14 cellular contexts compared by ENCODE assay signal in the genomic region with DNA sequence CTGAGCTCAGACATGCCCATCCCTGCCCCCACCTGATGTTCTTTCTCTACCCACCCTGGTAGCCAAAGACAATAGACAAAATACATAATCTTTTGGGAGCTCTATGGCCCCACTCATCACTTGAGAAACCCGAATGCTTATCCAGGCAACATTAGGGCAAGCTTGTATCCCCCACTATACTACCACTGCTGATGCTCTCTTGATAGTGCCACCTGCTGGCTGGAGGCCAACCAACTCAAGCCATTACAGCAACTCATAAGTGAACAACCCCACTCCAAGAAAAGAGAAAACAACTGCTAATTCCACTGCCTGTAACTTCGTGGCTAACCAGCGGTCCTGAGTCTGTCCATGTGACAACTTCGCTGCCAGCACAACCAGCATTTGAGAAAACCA.
DNase-seq lines count a peak whose midpoint lies in the region; ATAC-seq, FAIRE-seq and TF ChIP-seq lines count a peak whose summit lies in the region.
"Had no signal": no experiment of that assay in that cellular context is flagged by ENCODE, and none has a peak within 500 bp of the region (broad histone marks: within the 10 kb centered on the region; RNA-seq: fewer than 3 reads in every experiment).

No MANE protein-coding gene starts in this region.

- H3K79me2 ChIP-seq in Loucy (ENCODE audit: insufficient read depth, low read length) (no peaks in the 10 kb centered on the region), H1 (ENCODE audit: control insufficient read depth in 1 of 2, insufficient read depth in 2 of 2, low read length in 2 of 2) (no peaks in the 10 kb centered on the region)

- H3F3A ChIP-seq in Loucy (ENCODE audit: low read depth), result no peaks in the 10 kb centered on the region

- H3K4me3 ChIP-seq in A673 (ENCODE audit: low read depth, low read length, poor library complexity, severe bottlenecking) (no peak overlapping the region), Loucy (ENCODE audit: low read length, poor library complexity, severe bottlenecking) (no peak overlapping the region), H1 (ENCODE audit: extremely low read depth in 1 of 4, insufficient read depth in 2 of 4, low read depth in 3 of 4, low read length in 4 of 4) (no peak overlapping the region)
- H3K4me3 ChIP-seq in BLaER1 treated with 17β-estradiol and CSF1 and Interleukin-3, amounts not matched to agents 10 nM and 100 nM, result no peak overlapping the region
- H3K4me3 ChIP-seq: PC-9, tibial nerve had no signal

- DNase-seq in A673 (ENCODE audit: low spot score) (no peak), H1 (ENCODE audit: low read depth in 1 of 2, low spot score in 2 of 2) (no peak), HPDE6-E6E7 (ENCODE audit: extremely low spot score) (no peak), dedifferentiated amniotic fluid mesenchymal stem cell (ENCODE audit: extremely low spot score) (no peak)
- DNase-seq: DMS53, left ventricle myocardium superior, MV-4-11, NCI-H524 had no signal

- H2AFZ ChIP-seq in Loucy (ENCODE audit: low read length), result peak overlapping the region; percentile 97
- no peak overlapping the region for H2AFZ ChIP-seq in H1 (ENCODE audit: low read length)
- H2AFZ ChIP-seq: PC-9 had no signal

- H3K23me2 ChIP-seq in H1 (ENCODE audit: low read depth, low read length), result no peaks in the 10 kb centered on the region; the same call in 1 of the 2 replicates

- H2BK120ac ChIP-seq in H1 (replicated peaks; ENCODE audit: low read depth, low read length), result no peak overlapping the region

- H2BK15ac ChIP-seq in H1 (ENCODE audit: low read length), result no peak overlapping the region

- H3K23ac ChIP-seq in H1 (ENCODE audit: insufficient read length), result no peak overlapping the region

- H3K79me1 ChIP-seq in H1 (ENCODE audit: low read depth, low read length), result no peaks in the 10 kb centered on the region

- H3K27ac ChIP-seq in A673 (ENCODE audit: low read depth, low read length, poor library complexity, severe bottlenecking) (no peak overlapping the region), H1 (ENCODE audit: low read depth, low read length) (no peak overlapping the region)
- peak overlapping the region in 3 of 11 experiments; percentile 1 to 43 (median 38); a peak in 1 of 22 replicates for H3K27ac ChIP-seq in BLaER1 treated with 17β-estradiol and CSF1 and Interleukin-3, amounts not matched to agents 10 nM and 100 nM
- H3K27ac ChIP-seq: PC-9, tibial nerve had no signal

- H3K27me3 ChIP-seq in A673 (replicated peaks; ENCODE audit: insufficient read depth, low read depth, low read length, poor library complexity), result no peaks in the 10 kb centered on the region
- H3K27me3 ChIP-seq in BLaER1 treated with 17β-estradiol and CSF1 and Interleukin-3, amounts not matched to agents 10 nM and 100 nM, result no peaks in the 10 kb centered on the region; a peak in 1 of 22 replicates
- H3K27me3 ChIP-seq in Loucy (ENCODE audit: insufficient read depth, low read length, poor library complexity, severe bottlenecking), result no peaks in the 10 kb centered on the region
- no peaks in the 10 kb centered on the region for H3K27me3 ChIP-seq in H1 (replicated peaks in 1 of 4; ENCODE audit: control insufficient read depth in 3 of 4, extremely low read depth in 1 of 4, insufficient read depth in 3 of 4, low read length in 3 of 4)
- H3K27me3 ChIP-seq: tibial nerve had no signal

- intact Hi-C loops in A673 (cut with micrococcal nuclease; ENCODE audit: unreplicated experiment), result no loop called here

- no peak overlapping the region for H4K5ac ChIP-seq in H1 (ENCODE audit: insufficient read length, low read depth, low read length)

- no peak overlapping the region for H3K14ac ChIP-seq in H1 (ENCODE audit: insufficient read length)

- TF ChIP-seq EP300 in H1 (IDR thresholded peaks at IDR 0.05; ENCODE audit: borderline replicate concordance in 1 of 2, low read depth in 2 of 2, low read length in 2 of 2), result no peak

- H2AK5ac ChIP-seq in H1 (ENCODE audit: low read depth, low read length), result no peak overlapping the region

- no peak overlapping the region for H3K56ac ChIP-seq in H1 (replicated peaks; ENCODE audit: insufficient read length, low read depth, low read length)

- CTCF ChIA-PET in A673 (lab: Charles Lee) (no interaction called here), H1 (lab: Charles Lee; ENCODE audit: partially characterized antibody) (interaction anchor here (0.7 to 3.9 kb wide), 5 partner anchors 12 to 441 kb away, joined by 3 to 17 read pairs (median 4); no protein-coding TSS in a partner anchor)

- TF ChIP-seq CTCF in A673 (conservative IDR thresholded peaks at IDR 0.05; ENCODE audit: low read depth, low read length) (peak; percentile 26; the same call in 1 of the 2 replicates), Loucy (conservative IDR thresholded peaks at IDR 0.05; ENCODE audit: low read length) (peak; percentile 61), H1 (IDR thresholded peaks at IDR 0.05; ENCODE audit: control extremely low read depth in 1 of 3, insufficient read depth in 1 of 3, low read depth in 1 of 3, low read length in 3 of 3) (peak in 2 of 3 experiments; percentile 4 to 18; a peak in 2 of 4 replicates)

- no peak for TF ChIP-seq POLR2A in H1 (IDR thresholded peaks at IDR 0.05; ENCODE audit: control extremely low read depth in 1 of 2, low read depth in 2 of 2, low read length in 2 of 2)

- H4K20me1 ChIP-seq in BLaER1 treated with 17β-estradiol and CSF1 and Interleukin-3, amounts not matched to agents 10 nM and 100 nM, result no peaks in the 10 kb centered on the region
- H4K20me1 ChIP-seq in Loucy (ENCODE audit: insufficient read depth, low read length, poor library complexity, severe bottlenecking) (no peaks in the 10 kb centered on the region), H1 (replicated peaks in 1 of 2; ENCODE audit: control insufficient read depth in 1 of 2, insufficient read depth in 2 of 2, low read length in 2 of 2) (no peaks in the 10 kb centered on the region)

- POLR2A ChIA-PET in A673 (lab: Charles Lee; ENCODE audit: low non-redundant PET) (no interaction called here), H1 (lab: Charles Lee; ENCODE audit: partially characterized antibody) (no interaction called here)

- no TSS peak for BruUV-seq in A673 (replicated peaks; lab: Mats Ljungman, UMichigan)

- H2BK12ac ChIP-seq in H1 (ENCODE audit: low read depth, low read length), result no peak overlapping the region

- H3K36me3 ChIP-seq in A673 (ENCODE audit: insufficient read depth, low read length, poor library complexity, severe bottlenecking), result no peaks in the 10 kb centered on the region
- no peaks in the 10 kb centered on the region for H3K36me3 ChIP-seq in BLaER1 treated with 17β-estradiol and CSF1 and Interleukin-3, amounts not matched to agents 10 nM and 100 nM
- H3K36me3 ChIP-seq in Loucy (ENCODE audit: insufficient read depth, low read length), result no peaks in the 10 kb centered on the region
- H3K36me3 ChIP-seq in H1 (ENCODE audit: control insufficient read depth in 2 of 4, insufficient read depth in 4 of 4, low read length in 3 of 4), result no peaks in the 10 kb centered on the region
- H3K36me3 ChIP-seq: tibial nerve had no signal

- H3K9me2 ChIP-seq in Loucy (replicated peaks; ENCODE audit: low read depth, low read length), result no peaks in the 10 kb centered on the region

- H3K4me2 ChIP-seq in BLaER1 treated with 17β-estradiol and CSF1 and Interleukin-3, amounts not matched to agents 10 nM and 100 nM, result peak overlapping the region; percentile 25 to 84 (median 76)
- peak overlapping the region; percentile 50 for H3K4me2 ChIP-seq in Loucy (ENCODE audit: low read depth, low read length, poor library complexity, severe bottlenecking)
- H3K4me2 ChIP-seq in H1 (ENCODE audit: insufficient read depth in 1 of 2, low read depth in 2 of 2, low read length in 2 of 2), result no peak overlapping the region

- FAIRE-seq in H1 (lab: Jason Lieb, UNC), result no peak

- 92% methylated on average over 4 of the region's 4 CpGs; no CpG with 5 or more reads in 1 of the 2 experiments for WGBS in H1 (ENCODE audit: extremely low coverage in 1 of 2, insufficient coverage in 1 of 2, insufficient read length in 1 of 2, insufficient replicate concordance in 2 of 2, low coverage in 1 of 2, low lambda C conversion rate in 2 of 2, missing lambda C conversion rate in 1 of 2), 2 experiments

- TF ChIP-seq RAD21 in H1 (IDR thresholded peaks at IDR 0.05 in 1 of 2, conservative IDR thresholded peaks at IDR 0.05 in 1 of 2; ENCODE audit: low read depth in 2 of 2, low read length in 2 of 2), result no peak

- H4K91ac ChIP-seq in H1 (replicated peaks; ENCODE audit: insufficient read length, low read length), result no peak overlapping the region

- H3K18ac ChIP-seq in H1 (ENCODE audit: extremely low read depth, low read length), result no peak overlapping the region

- H4K8ac ChIP-seq in H1 (ENCODE audit: extremely low read depth, insufficient read depth, low read length), result no peak overlapping the region

- no peak for ATAC-seq in HG02623 (IDR thresholded peaks at IDR 0.05; ENCODE audit: unreplicated experiment)
- ATAC-seq: esophagus mucosa, left ventricle myocardium superior had no signal

- no peak overlapping the region for H3K4ac ChIP-seq in H1 (replicated peaks; ENCODE audit: insufficient read length, low read depth, low read length)

- H2BK5ac ChIP-seq in H1 (ENCODE audit: low read depth, low read length), result no peak overlapping the region

- no peak overlapping the region for H2BK20ac ChIP-seq in H1 (ENCODE audit: low read length)

- no peak overlapping the region for H3K9ac ChIP-seq in BLaER1 treated with 17β-estradiol and CSF1 and Interleukin-3, amounts not matched to agents 10 nM and 100 nM
- H3K9ac ChIP-seq in Loucy (ENCODE audit: low read depth, low read length, poor library complexity, severe bottlenecking) (no peak overlapping the region), H1 (replicated peaks in 1 of 4; ENCODE audit: extremely low read depth in 1 of 4, low read depth in 3 of 4, low read length in 3 of 4) (no peak overlapping the region)

- H3K4me1 ChIP-seq in A673 (ENCODE audit: insufficient read depth, low read length, poor library complexity, severe bottlenecking), result peaks cover 18% of the 10 kb centered on the region
- H3K4me1 ChIP-seq in BLaER1 treated with 17β-estradiol and CSF1 and Interleukin-3, amounts not matched to agents 10 nM and 100 nM, result peaks cover 10 to 25% (median 22%) of the 10 kb centered on the region in 10 experiments
- peaks cover 10% of the 10 kb centered on the region for H3K4me1 ChIP-seq in Loucy (ENCODE audit: insufficient read depth, low read length, poor library complexity, severe bottlenecking)
- peaks cover 0 to 8% (median 7%) of the 10 kb centered on the region in 4 experiments; a peak in 4 of 7 replicates for H3K4me1 ChIP-seq in H1 (replicated peaks in 1 of 4; ENCODE audit: control insufficient read depth in 3 of 4, insufficient read depth in 4 of 4, low read length in 3 of 4)

- H3K9me3 ChIP-seq in A673 (ENCODE audit: low read depth, low read length, poor library complexity, severe bottlenecking), result peaks cover 6% of the 10 kb centered on the region
- peaks cover 0 to 18% (median 10%) of the 10 kb centered on the region in 11 experiments; a peak in 16 of 22 replicates for H3K9me3 ChIP-seq in BLaER1 treated with 17β-estradiol and CSF1 and Interleukin-3, amounts not matched to agents 10 nM and 100 nM (replicated peaks in 1 of 11)
- H3K9me3 ChIP-seq in Loucy (ENCODE audit: insufficient read depth, low read depth, low read length), result peaks cover 5% of the 10 kb centered on the region; the same call in 1 of the 2 replicates
- H3K9me3 ChIP-seq in H1 (ENCODE audit: insufficient read depth in 2 of 2, low read depth in 1 of 2, low read length in 1 of 2), result 0 out of 4 replicates have a peak, but pooled peaks cover 0 to 2% of the 10 kb centered on the region in 2 experiments

Comparison
In these comparisons a context has a peak if more than half of its experiments do, and no peak if none do; other contexts are left out.
1. CTCF ChIP-seq: peak in every context shown above with its lines; median percentile 61 in Loucy; 26 in A673; 11 in H1.
2. H3K4me2 ChIP-seq: peak in BLaER1 treated with 17β-estradiol and CSF1 and Interleukin-3, amounts not matched to agents 10 nM and 100 nM (11 of 11) and Loucy (single experiment); none in H1 (0 of 2).